Comparison of ENCODE assay signal across 19 cellular contexts in genomic region chr6:21461844-21462518, GRCh38.
DNase-seq lines count a peak whose midpoint lies in the region; ATAC-seq, FAIRE-seq and TF ChIP-seq lines count a peak whose summit lies in the region.
"Had no signal": no experiment of that assay in that cellular context is flagged by ENCODE, and none has a peak within 500 bp of the region (broad histone marks: within the 10 kb centered on the region; RNA-seq: fewer than 3 reads in every experiment).

No MANE protein-coding gene starts in this region.

- no peak overlapping the region for H2BK12ac ChIP-seq in neuronal stem cell (ENCODE audit: low read length)

- H3K9me3 Mint-ChIP-seq in progenitor cell of endocrine pancreas (ENCODE audit: low read depth), result no peaks in the 10 kb centered on the region

- H2BK120ac ChIP-seq in neuronal stem cell (ENCODE audit: low read depth, low read length), result no peak overlapping the region

- no peak overlapping the region for H3K4me2 ChIP-seq in neuronal stem cell (ENCODE audit: insufficient read depth, low read length, poor library complexity, severe bottlenecking)

- FAIRE-seq in GM12891 (lab: Jason Lieb, UNC), result no peak
- FAIRE-seq: H54 had no signal

- no peak for TF ChIP-seq CTCF in NB4 (IDR thresholded peaks at IDR 0.05; ENCODE audit: low read depth, low read length)
- no peak for TF ChIP-seq CTCF in progenitor cell of endocrine pancreas (IDR thresholded peaks at IDR 0.05; ENCODE audit: unreplicated experiment)

- H4K8ac ChIP-seq in neuronal stem cell (ENCODE audit: low read depth, low read length), result no peak overlapping the region

- H3K36me3 ChIP-seq in SK-N-MC (ENCODE audit: insufficient read depth, low read length), result no peaks in the 10 kb centered on the region
- H3K36me3 ChIP-seq in neuronal stem cell (replicated peaks in 1 of 2; ENCODE audit: control insufficient read depth in 2 of 2, insufficient read depth in 2 of 2, low read length in 2 of 2), result no peaks in the 10 kb centered on the region

- H3K9me3 ChIP-seq in SK-N-MC (ENCODE audit: low read depth, low read length) (no peaks in the 10 kb centered on the region), neuronal stem cell (replicated peaks in 1 of 2; ENCODE audit: control insufficient read depth in 2 of 2, insufficient read depth in 1 of 2, low read depth in 1 of 2, low read length in 2 of 2) (peaks cover 2 to 3% of the 10 kb centered on the region in 2 donors)

- H3K27ac Mint-ChIP-seq in progenitor cell of endocrine pancreas, result peak overlapping the region; percentile 68
- H3K27ac Mint-ChIP-seq: HFFc6, IgD-negative memory B cell had no signal

- H4K91ac ChIP-seq in neuronal stem cell (ENCODE audit: low read depth, low read length, poor library complexity), result no peak overlapping the region

- peaks cover 19% of the 10 kb centered on the region for H3K4me1 Mint-ChIP-seq in progenitor cell of endocrine pancreas (ENCODE audit: low read depth)
- H3K4me1 Mint-ChIP-seq: IgD-negative memory B cell had no signal

- no peaks in the 10 kb centered on the region for H3K4me1 ChIP-seq in neuronal stem cell (ENCODE audit: control insufficient read depth in 2 of 2, insufficient read depth in 1 of 2, low read depth in 1 of 2, low read length in 2 of 2)

- H2BK15ac ChIP-seq in neuronal stem cell (ENCODE audit: low read length), result no peak overlapping the region

- H3K23ac ChIP-seq in neuronal stem cell (ENCODE audit: low read depth, low read length, poor library complexity), result no peak overlapping the region

- no peak overlapping the region for H2AK5ac ChIP-seq in neuronal stem cell (ENCODE audit: low read depth, low read length)

- DNase-seq in GM12891 (ENCODE audit: insufficient read length, low spot score) (no peak), NB4 (ENCODE audit: low read depth) (peak; percentile 72), SK-N-MC (ENCODE audit: low read depth, low spot score) (no peak), progenitor cell of endocrine pancreas (ENCODE audit: low spot score, unreplicated experiment) (no peak), left cardiac atrium (no peak), neuronal stem cell (ENCODE audit: low spot score) (no peak)
- DNase-seq: ACHN, HFFc6, Kasumi-1, MM.1S, NCI-H1417 treated with DMSO at 0.1 percent for 48 hours, NCI-H2029, NCI-H2171, NCI-H446, NCI-H69 had no signal

- no peak overlapping the region for H3K4ac ChIP-seq in neuronal stem cell (ENCODE audit: low read length)

- H3K79me1 ChIP-seq in neuronal stem cell (ENCODE audit: low read depth, low read length), result peaks cover under 1% of the 10 kb centered on the region

- H3K14ac ChIP-seq in neuronal stem cell (ENCODE audit: low read length), result no peak overlapping the region

- no peaks in the 10 kb centered on the region for H3K27me3 ChIP-seq in neuronal stem cell (ENCODE audit: control insufficient read depth in 3 of 3, insufficient read depth in 3 of 3, low read depth in 1 of 3, low read length in 3 of 3)

- no peaks in the 10 kb centered on the region for H3K36me3 Mint-ChIP-seq in progenitor cell of endocrine pancreas (ENCODE audit: insufficient read depth)
- H3K36me3 Mint-ChIP-seq: IgD-negative memory B cell had no signal

- H3K27ac ChIP-seq in SK-N-MC, result no peak overlapping the region
- H3K27ac ChIP-seq in neuronal stem cell (replicated peaks; ENCODE audit: low read length), result no peak overlapping the region

- H3K4me3 ChIP-seq in NB4 (ENCODE audit: low read depth, low read length), result no peak overlapping the region
- no peak overlapping the region for H3K4me3 ChIP-seq in SK-N-MC
- no peak overlapping the region for H3K4me3 ChIP-seq in neuronal stem cell (ENCODE audit: low read length in 2 of 2)

- H3K27me3 Mint-ChIP-seq in progenitor cell of endocrine pancreas, result no peaks in the 10 kb centered on the region

- H3K9ac ChIP-seq in SK-N-MC (ENCODE audit: insufficient read length) (peak overlapping the region; percentile 22), neuronal stem cell (ENCODE audit: low read depth, low read length, poor library complexity) (no peak overlapping the region)

- TF ChIP-seq POLR2A in GM12891 (IDR thresholded peaks at IDR 0.05; ENCODE audit: low read depth, low read length), result no peak
- TF ChIP-seq POLR2A in NB4 (IDR thresholded peaks at IDR 0.05; ENCODE audit: extremely low read depth, insufficient read length), result no peak

- no peak overlapping the region for H2AFZ ChIP-seq in neuronal stem cell (ENCODE audit: low read length)

- no peak overlapping the region for H3K4me3 Mint-ChIP-seq in progenitor cell of endocrine pancreas (ENCODE audit: low read depth)
- H3K4me3 Mint-ChIP-seq: HFFc6, IgD-negative memory B cell had no signal

- H3K18ac ChIP-seq in neuronal stem cell (ENCODE audit: low read length), result no peak overlapping the region

- ATAC-seq in HG02642 (IDR thresholded peaks at IDR 0.05; ENCODE audit: poor library complexity, unreplicated experiment), result no peak
- ATAC-seq in left cardiac atrium, result no peak
- ATAC-seq: SK-N-SH treated with all-trans-retinoic acid at 6 μM for 48 hours had no signal

- H2BK5ac ChIP-seq in neuronal stem cell (ENCODE audit: low read length), result no peak overlapping the region

- intact Hi-C loops in left cardiac atrium (cut with DNase I), result no loop called here

TF ChIP-seq in GM12891, 5 proteins besides CTCF, POLR2A, EP300 and RAD21:
- TF ChIP-seq POLR2AphosphoS5 (IDR thresholded peaks at IDR 0.05; ENCODE audit: low read depth, low read length) (no peak), TAF1 (IDR thresholded peaks at IDR 0.05; ENCODE audit: low read depth, low read length) (no peak), SPI1 (IDR thresholded peaks at IDR 0.05; ENCODE audit: low read depth, low read length) (0 out of 2 replicates have a peak, but pooled peaks have one; percentile 16), POU2F2 (IDR thresholded peaks at IDR 0.05; ENCODE audit: low read depth, low read length) (no peak), PAX5 (IDR thresholded peaks at IDR 0.05; ENCODE audit: insufficient read depth, low read length, severe bottlenecking) (no peak)
